ENCODE assay signal across 8 cellular contexts in genomic region chr1:192580351-192580962, GRCh38. TPM values are rescaled to one million over a fixed set of nuclear protein-coding genes. Genes with fewer than 3 reads are reported as not detected.
A peak's percentile ranks its signal among the peaks of the same experiment; 100 is the strongest.
DNase-seq lines count a peak whose midpoint lies in the region; ATAC-seq and TF ChIP-seq lines count a peak whose summit lies in the region.

No MANE protein-coding gene starts in this region.

- no peaks in the 10 kb centered on the region for H3K9me2 ChIP-seq in neural cell (ENCODE audit: insufficient read depth, low read length)

- H3K9me3 Mint-ChIP-seq in CD8-positive, alpha-beta memory T cell: peaks cover 0 to under 1% (median 0%) of the 10 kb centered on the region in 5 donors

- H3K36me3 ChIP-seq in CD8-positive, alpha-beta memory T cell (ENCODE audit: insufficient read depth, low read length): no peaks in the 10 kb centered on the region
- no peaks in the 10 kb centered on the region for H3K36me3 ChIP-seq in neural cell (ENCODE audit: insufficient read depth, low read length)

- no peaks in the 10 kb centered on the region for H3F3A ChIP-seq in neural cell (ENCODE audit: insufficient read depth, low read length, poor library complexity, severe bottlenecking)

- no peak overlapping the region for H3K9ac ChIP-seq in neural cell (ENCODE audit: low read length)

- no peak overlapping the region for H2AFZ ChIP-seq in neural cell (ENCODE audit: low read depth, low read length)

- no peaks in the 10 kb centered on the region for H3K27me3 ChIP-seq in CD8-positive, alpha-beta memory T cell (ENCODE audit: insufficient read depth, low read length, poor library complexity, severe bottlenecking)
- no peaks in the 10 kb centered on the region for H3K27me3 ChIP-seq in neural cell (ENCODE audit: insufficient read depth, low read depth, low read length)

- no peak for TF ChIP-seq EP300 in neural cell (conservative IDR thresholded peaks at IDR 0.05; ENCODE audit: poor library complexity, severe bottlenecking)

- DNase-seq in CD8-positive, alpha-beta memory T cell: peak in 1 of 5 donors; percentile 17
- DNase-seq in RPMI7951 (ENCODE audit: low read depth): peak; percentile 76
- peak; percentile 69 for DNase-seq in epithelial cell of esophagus (ENCODE audit: low read depth)
- DNase-seq in cerebellar nuclear complex (lab: John Stamatoyannopoulos, UW): no peak
- DNase-seq in UCSD-AML1 (lab: John Stamatoyannopoulos, UW; ENCODE audit: unreplicated experiment): no peak

- no peaks in the 10 kb centered on the region for H3K27me3 Mint-ChIP-seq in CD8-positive, alpha-beta memory T cell

- no peak overlapping the region for H3K4me2 ChIP-seq in neural cell (ENCODE audit: low read length)

- H3K4me1 Mint-ChIP-seq in CD8-positive, alpha-beta memory T cell: peaks cover 34 to 54% (median 53%) of the 10 kb centered on the region in 3 donors

- H3K4me1 ChIP-seq in CD8-positive, alpha-beta memory T cell (ENCODE audit: insufficient read depth, low read length): peaks cover 19% of the 10 kb centered on the region

- ATAC-seq in GM18519 (IDR thresholded peaks at IDR 0.05; ENCODE audit: low FRiP score, unreplicated experiment): peak; percentile 22
- peak; percentile 31 for ATAC-seq in HG03039 (IDR thresholded peaks at IDR 0.05; ENCODE audit: unreplicated experiment)

- peaks cover 0 to 43% (median 5%) of the 10 kb centered on the region in 3 donors for H3K36me3 Mint-ChIP-seq in CD8-positive, alpha-beta memory T cell

- no peaks in the 10 kb centered on the region for H3K9me3 ChIP-seq in CD8-positive, alpha-beta memory T cell (ENCODE audit: low read length)
- no peaks in the 10 kb centered on the region for H3K9me3 ChIP-seq in neural cell (ENCODE audit: low read length)

- no peak overlapping the region for H3K4me3 ChIP-seq in CD8-positive, alpha-beta memory T cell (ENCODE audit: low read length)
- H3K4me3 ChIP-seq in epithelial cell of esophagus (ENCODE audit: low read length): no peak overlapping the region
- H3K4me3 ChIP-seq in neural cell (ENCODE audit: low read length): no peak overlapping the region

- POLR2A ChIA-PET in CD8-positive, alpha-beta memory T cell (lab: Charles Lee): no interaction called here

- no peak overlapping the region for H3K27ac ChIP-seq in CD8-positive, alpha-beta memory T cell (ENCODE audit: low read depth, low read length)
- H3K27ac ChIP-seq in neural cell (ENCODE audit: low read length): no peak overlapping the region

- CTCF ChIA-PET in CD8-positive, alpha-beta memory T cell (lab: Charles Lee): interaction anchor here (4.0 kb wide), 1 partner anchor 105 kb away, joined by 27 read pairs; no protein-coding TSS in a partner anchor

- H3K79me2 ChIP-seq in neural cell (replicated peaks; ENCODE audit: insufficient read depth, low read length): no peaks in the 10 kb centered on the region

- peak overlapping the region in 4 of 8 donors; percentile 8 to 47 (median 24) for H3K27ac Mint-ChIP-seq in CD8-positive, alpha-beta memory T cell

- H4K20me1 ChIP-seq in neural cell (ENCODE audit: insufficient read depth): no peaks in the 10 kb centered on the region

- peak; percentile 14 for TF ChIP-seq RAD21 in neural cell (conservative IDR thresholded peaks at IDR 0.05)

- peak overlapping the region in 4 of 7 donors; percentile 1 to 54 (median 19) for H3K4me3 Mint-ChIP-seq in CD8-positive, alpha-beta memory T cell

- peak; percentile 58 for TF ChIP-seq CTCF in epithelial cell of esophagus (IDR thresholded peaks at IDR 0.05; ENCODE audit: insufficient read depth, low read depth, low read length, missing control alignments)
- peak; percentile 31 for TF ChIP-seq CTCF in neural cell (IDR thresholded peaks at IDR 0.05; ENCODE audit: poor library complexity, severe bottlenecking)

TF ChIP-seq in neural cell, 6 proteins besides CTCF, POLR2A, EP300 and RAD21:
- TF ChIP-seq TAF1 (IDR thresholded peaks at IDR 0.05; ENCODE audit: low read depth) (no peak), MXI1 (conservative IDR thresholded peaks at IDR 0.05; ENCODE audit: poor library complexity, severe bottlenecking) (no peak), POLR2AphosphoS5 (IDR thresholded peaks at IDR 0.05) (no peak), SMC3 (conservative IDR thresholded peaks at IDR 0.05; ENCODE audit: poor library complexity) (no peak), EZH2 (IDR thresholded peaks at IDR 0.05; ENCODE audit: borderline replicate concordance, insufficient read depth, low read length, poor library complexity, severe bottlenecking) (no peak)
- TF ChIP-seq, protein P1, sequence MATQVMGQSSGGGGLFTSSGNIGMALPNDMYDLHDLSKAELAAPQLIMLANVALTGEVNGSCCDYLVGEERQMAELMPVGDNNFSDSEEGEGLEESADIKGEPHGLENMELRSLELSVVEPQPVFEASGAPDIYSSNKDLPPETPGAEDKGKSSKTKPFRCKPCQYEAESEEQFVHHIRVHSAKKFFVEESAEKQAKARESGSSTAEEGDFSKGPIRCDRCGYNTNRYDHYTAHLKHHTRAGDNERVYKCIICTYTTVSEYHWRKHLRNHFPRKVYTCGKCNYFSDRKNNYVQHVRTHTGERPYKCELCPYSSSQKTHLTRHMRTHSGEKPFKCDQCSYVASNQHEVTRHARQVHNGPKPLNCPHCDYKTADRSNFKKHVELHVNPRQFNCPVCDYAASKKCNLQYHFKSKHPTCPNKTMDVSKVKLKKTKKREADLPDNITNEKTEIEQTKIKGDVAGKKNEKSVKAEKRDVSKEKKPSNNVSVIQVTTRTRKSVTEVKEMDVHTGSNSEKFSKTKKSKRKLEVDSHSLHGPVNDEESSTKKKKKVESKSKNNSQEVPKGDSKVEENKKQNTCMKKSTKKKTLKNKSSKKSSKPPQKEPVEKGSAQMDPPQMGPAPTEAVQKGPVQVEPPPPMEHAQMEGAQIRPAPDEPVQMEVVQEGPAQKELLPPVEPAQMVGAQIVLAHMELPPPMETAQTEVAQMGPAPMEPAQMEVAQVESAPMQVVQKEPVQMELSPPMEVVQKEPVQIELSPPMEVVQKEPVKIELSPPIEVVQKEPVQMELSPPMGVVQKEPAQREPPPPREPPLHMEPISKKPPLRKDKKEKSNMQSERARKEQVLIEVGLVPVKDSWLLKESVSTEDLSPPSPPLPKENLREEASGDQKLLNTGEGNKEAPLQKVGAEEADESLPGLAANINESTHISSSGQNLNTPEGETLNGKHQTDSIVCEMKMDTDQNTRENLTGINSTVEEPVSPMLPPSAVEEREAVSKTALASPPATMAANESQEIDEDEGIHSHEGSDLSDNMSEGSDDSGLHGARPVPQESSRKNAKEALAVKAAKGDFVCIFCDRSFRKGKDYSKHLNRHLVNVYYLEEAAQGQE (IDR thresholded peaks at IDR 0.05; ENCODE audit: borderline replicate concordance): no peak

RNA-seq across cellular contexts. Expression of gene RGS1, which starts 4.9 kb away (rescaled TPM):
- 10 to 100 TPM; 56.8 to 59.6 TPM for total RNA-seq in CD8-positive, alpha-beta memory T cell
- polyA plus RNA-seq in CD8-positive, alpha-beta memory T cell: 82.9 TPM
- 53.3 and 62.4 TPM in 2 replicates for total RNA-seq in RPMI7951 (2014; rRNA removed; shearing (Covaris generic))
- not detected in 2 replicates for polyA plus RNA-seq in neural cell
- not detected in 2 replicates for polyA minus RNA-seq in neural cell

RNA-seq across cellular contexts. Expression of gene RGS13, which starts 55.5 kb away (rescaled TPM):
- total RNA-seq in CD8-positive, alpha-beta memory T cell: under 1 TPM; 0.07 to 0.24 TPM
- not detected for polyA plus RNA-seq in CD8-positive, alpha-beta memory T cell
- total RNA-seq in RPMI7951 (2014; rRNA removed; shearing (Covaris generic)): 0.20 and 0.84 TPM in 2 replicates
- not detected in 2 replicates for polyA plus RNA-seq in neural cell
- polyA minus RNA-seq in neural cell: not detected in 2 replicates

Comparison
In these comparisons a context has a peak if more than half of its experiments do, and no peak if none do; other contexts are left out.
1. DNase-seq: peak in RPMI7951 (single experiment) and epithelial cell of esophagus (single experiment); none in cerebellar nuclear complex (0 of 2) and UCSD-AML1 (single experiment).